9 cellular contexts compared by ENCODE assay signal in the genomic region with DNA sequence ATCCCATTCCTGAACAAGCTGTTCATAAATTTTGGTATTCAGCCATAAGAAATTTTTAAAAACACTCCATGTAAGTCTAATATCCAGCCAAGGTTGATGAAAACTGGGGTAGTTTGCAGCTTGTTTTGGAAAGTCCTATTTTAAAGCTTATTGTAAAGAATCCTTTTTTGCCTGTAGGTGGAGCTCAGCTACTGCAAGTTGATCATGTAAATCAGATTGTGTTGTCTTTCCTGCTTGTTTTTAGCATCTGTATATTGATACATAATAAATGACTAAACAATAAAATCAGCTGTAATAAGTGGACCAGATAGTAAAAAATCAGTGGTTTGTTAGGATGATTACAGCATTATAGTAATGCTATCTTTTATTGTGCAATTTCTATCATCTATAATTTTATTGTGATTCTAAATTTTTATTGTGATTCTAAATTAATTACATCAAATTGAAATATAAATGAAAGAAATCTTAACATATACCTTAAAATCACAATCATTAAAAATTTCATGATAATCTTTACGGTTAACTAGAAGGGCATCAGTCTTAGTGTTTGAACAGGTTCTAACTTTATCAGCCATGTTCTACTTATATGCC. TPM values are rescaled to one million over a fixed set of nuclear protein-coding genes. Genes with fewer than 3 reads are reported as not detected.
A peak's percentile ranks its signal among the peaks of the same experiment; 100 is the strongest.
DNase-seq lines count a peak whose midpoint lies in the region; ATAC-seq and TF ChIP-seq lines count a peak whose summit lies in the region.
"Had no signal": no experiment of that assay in that cellular context is flagged by ENCODE, and none has a peak within 500 bp of the region (broad histone marks: within the 10 kb centered on the region; RNA-seq: fewer than 3 reads in every experiment).

No MANE protein-coding gene starts in this region.

- peaks cover 7% of the 10 kb centered on the region for H3K36me3 Mint-ChIP-seq in osteocyte (ENCODE audit: unreplicated experiment)

- H3K4me3 ChIP-seq in LNCaP clone FGC (ENCODE audit: low read depth, low read length), result no peak overlapping the region

- peak; percentile 77 for TF ChIP-seq CTCF in LNCaP clone FGC (IDR thresholded peaks at IDR 0.05; ENCODE audit: control insufficient read depth, extremely low read depth, insufficient read depth)
- TF ChIP-seq CTCF in osteocyte (IDR thresholded peaks at IDR 0.05), result peak; percentile 85

- H3K4me3 Mint-ChIP-seq in osteocyte (ENCODE audit: unreplicated experiment), result no peak overlapping the region
- H3K4me3 Mint-ChIP-seq: naive thymus-derived CD8-positive, alpha-beta T cell had no signal

- H3K4me1 Mint-ChIP-seq in osteocyte (ENCODE audit: unreplicated experiment), result peaks cover 13% of the 10 kb centered on the region
- H3K4me1 Mint-ChIP-seq: naive thymus-derived CD8-positive, alpha-beta T cell had no signal

- no peaks in the 10 kb centered on the region for H3K27me3 Mint-ChIP-seq in osteocyte (ENCODE audit: unreplicated experiment)
- H3K27me3 Mint-ChIP-seq: naive thymus-derived CD8-positive, alpha-beta T cell had no signal

- no peaks in the 10 kb centered on the region for H3K9me3 Mint-ChIP-seq in osteocyte (ENCODE audit: unreplicated experiment)
- H3K9me3 Mint-ChIP-seq: naive thymus-derived CD8-positive, alpha-beta T cell had no signal

- peak; percentile 30 for ATAC-seq in GM18520 (IDR thresholded peaks at IDR 0.05; ENCODE audit: unreplicated experiment)
- peak; percentile 74 for ATAC-seq in SK-N-SH treated with all-trans-retinoic acid at 6 μM for 48 hours
- no peak for ATAC-seq in HG03025 (IDR thresholded peaks at IDR 0.05; ENCODE audit: low FRiP score, unreplicated experiment)
- no peak for ATAC-seq in GM19395 (IDR thresholded peaks at IDR 0.05; ENCODE audit: unreplicated experiment)
- ATAC-seq: naive thymus-derived CD8-positive, alpha-beta T cell had no signal

- H3K27ac Mint-ChIP-seq in osteocyte (ENCODE audit: unreplicated experiment), result no peak overlapping the region
- H3K27ac Mint-ChIP-seq: naive thymus-derived CD8-positive, alpha-beta T cell had no signal

- peak; percentile 63 for DNase-seq in CD1c-positive myeloid dendritic cell (ENCODE audit: extremely low spot score)
- DNase-seq in LNCaP clone FGC (ENCODE audit: low read depth), result peak; percentile 38
- peak; percentile 84 for DNase-seq in fibroblast of peridontal ligament (ENCODE audit: extremely low read depth)
- no peak for DNase-seq in osteocyte (ENCODE audit: extremely low spot score, unreplicated experiment)

TF ChIP-seq in SK-N-SH treated with all-trans-retinoic acid at 6 μM for 48 hours, 23 proteins besides CTCF, POLR2A, EP300 and RAD21:
- TF ChIP-seq ZNF70 (CRISPR knock-in tag; IDR thresholded peaks at IDR 0.05) (no peak), PPARA (CRISPR knock-in tag; IDR thresholded peaks at IDR 0.05; ENCODE audit: borderline replicate concordance) (no peak)

RNA-seq across cellular contexts. Expression of a gene that starts 42.4 kb away (rescaled TPM):
- total RNA-seq in osteocyte, result 20.6 and 24.7 TPM in 2 replicates

RNA-seq across cellular contexts. Expression of a gene that starts 42.7 kb away (rescaled TPM):
- total RNA-seq in osteocyte, result 17.9 and 20.2 TPM in 2 replicates

Comparison
In these comparisons a context has a peak if more than half of its experiments do, and no peak if none do; other contexts are left out.
1. ATAC-seq: peak in GM18520 (single experiment) and SK-N-SH treated with all-trans-retinoic acid at 6 μM for 48 hours (single experiment); none in HG03025 (single experiment) and GM19395 (single experiment).